ENCODE assay signal across 15 cellular contexts in the genomic region with DNA sequence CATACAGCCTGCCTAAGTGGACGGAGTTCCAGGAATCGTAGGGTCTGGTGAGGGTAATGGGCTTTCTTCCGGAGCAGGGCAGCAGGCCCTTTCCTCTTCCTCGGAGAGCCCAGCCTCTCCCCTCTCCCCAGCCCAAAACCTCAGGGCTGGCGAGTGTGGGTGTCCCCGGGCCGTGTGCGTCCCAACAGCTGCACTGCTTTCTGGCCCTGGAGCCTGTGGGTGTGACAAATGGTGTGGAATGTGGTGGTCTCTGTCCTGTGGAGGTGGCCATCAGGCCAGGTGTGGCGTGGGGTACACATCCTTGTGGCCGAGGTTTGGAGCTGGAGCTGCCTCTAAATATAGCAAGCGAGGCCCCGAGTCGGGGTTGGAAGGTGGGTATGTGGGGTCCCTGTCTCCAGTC. TPM values are rescaled to one million over a fixed set of nuclear protein-coding genes. Genes with fewer than 3 reads are reported as not detected.
DNase-seq lines count a peak whose midpoint lies in the region; ATAC-seq lines count a peak whose summit lies in the region.
"Had no signal": no experiment of that assay in that cellular context is flagged by ENCODE, and none has a peak within 500 bp of the region (broad histone marks: within the 10 kb centered on the region; RNA-seq: fewer than 3 reads in every experiment).

No MANE protein-coding gene starts in this region.

- in situ Hi-C loops in ACHN (cut with HindIII; ENCODE audit: low pct_ligation_motif_present, low pct_unique_long_range_greater_than_20kb, low sequenced_read_pairs): no loop called here

- H3K4me1 Mint-ChIP-seq in activated CD4-positive, alpha-beta T cell treated with anti-CD3 and anti-CD28 coated beads, Interleukin-2, amount 10 ng/mL, durations not matched to agents 24 days and 14 days: peaks cover 59% of the 10 kb centered on the region
- H3K4me1 Mint-ChIP-seq in activated CD4-positive, alpha-beta memory T cell treated with anti-CD3 and anti-CD28 coated beads for 36 hours (ENCODE audit: low read depth): peaks cover 68% of the 10 kb centered on the region
- H3K4me1 Mint-ChIP-seq in memory B cell: peaks cover 38% of the 10 kb centered on the region

- no peaks in the 10 kb centered on the region for H3K27me3 Mint-ChIP-seq in activated CD4-positive, alpha-beta T cell treated with anti-CD3 and anti-CD28 coated beads, Interleukin-2, amount 10 ng/mL, durations not matched to agents 24 days and 14 days
- no peaks in the 10 kb centered on the region for H3K27me3 Mint-ChIP-seq in activated CD4-positive, alpha-beta memory T cell treated with anti-CD3 and anti-CD28 coated beads for 36 hours
- no peaks in the 10 kb centered on the region for H3K27me3 Mint-ChIP-seq in memory B cell

- peaks cover 40% of the 10 kb centered on the region for H3K36me3 Mint-ChIP-seq in activated CD4-positive, alpha-beta T cell treated with anti-CD3 and anti-CD28 coated beads, Interleukin-2, amount 10 ng/mL, durations not matched to agents 24 days and 14 days (ENCODE audit: low read depth)
- peaks cover 20% of the 10 kb centered on the region for H3K36me3 Mint-ChIP-seq in activated CD4-positive, alpha-beta memory T cell treated with anti-CD3 and anti-CD28 coated beads for 36 hours
- peaks cover 4% of the 10 kb centered on the region for H3K36me3 Mint-ChIP-seq in memory B cell
- H3K36me3 Mint-ChIP-seq: mesothelial cell of epicardium had no signal

- peak overlapping the region in 14 of 21 experiments; percentile 7 to 84 (median 62) for H3K27ac ChIP-seq in skin epidermis
- H3K27ac ChIP-seq: colonic mucosa, HL-60 had no signal

- DNase-seq in activated CD4-positive, alpha-beta T cell treated with anti-CD3 and anti-CD28 coated beads, Interleukin-2, amount 10 ng/mL, durations not matched to agents 24 days and 14 days: no peak
- DNase-seq in activated CD4-positive, alpha-beta T cell treated with anti-CD3 and anti-CD28 coated beads for 48 hours: no peak
- DNase-seq in activated CD4-positive, alpha-beta memory T cell treated with anti-CD3 and anti-CD28 coated beads for 36 hours: no peak
- DNase-seq in memory B cell (ENCODE audit: low spot score in 2 of 2) (no peak), ACHN (no peak), NCI-H2227 (lab: John Stamatoyannopoulos, UW; ENCODE audit: unreplicated experiment) (no peak)
- no peak for DNase-seq in stimulated activated CD4-positive, alpha-beta T cell treated with anti-CD3 and anti-CD28 coated beads, Interleukin-4, amount 100 ng/mL, for 1 hour
- DNase-seq: colonic mucosa; Kasumi-1; NCI-H1436 treated with DMSO at 0.1 percent for 48 hours; NCI-H524; stimulated activated CD4-positive, alpha-beta T cell treated with anti-CD3 and anti-CD28 coated beads, Interleukin-12 subunit alpha, Interleukin-12 subunit beta, amount 100 ng/mL, for 4 hours had no signal

- no peak for ATAC-seq in memory B cell (ENCODE audit: low read depth)

- intact Hi-C loops in activated CD4-positive, alpha-beta T cell treated with anti-CD3 and anti-CD28 coated beads, Interleukin-2, amount 10 ng/mL, durations not matched to agents 24 days and 14 days (cut with micrococcal nuclease): no loop called here
- intact Hi-C loops in activated CD4-positive, alpha-beta memory T cell treated with anti-CD3 and anti-CD28 coated beads for 36 hours (cut with micrococcal nuclease): no loop called here

- H3K4me3 Mint-ChIP-seq in activated CD4-positive, alpha-beta T cell treated with anti-CD3 and anti-CD28 coated beads, Interleukin-2, amount 10 ng/mL, durations not matched to agents 24 days and 14 days: peak overlapping the region; percentile 45
- H3K4me3 Mint-ChIP-seq in activated CD4-positive, alpha-beta memory T cell treated with anti-CD3 and anti-CD28 coated beads for 36 hours: no peak overlapping the region
- peak overlapping the region; percentile 67 for H3K4me3 Mint-ChIP-seq in memory B cell
- H3K4me3 Mint-ChIP-seq: mesothelial cell of epicardium had no signal

- POLR2A ChIA-PET in activated CD4-positive, alpha-beta memory T cell treated with anti-CD3 and anti-CD28 coated beads for 36 hours (lab: Charles Lee): interaction anchor here (1.6 to 5.8 kb wide), 2 partner anchors 7 to 22 kb away, joined by 5 to 45 read pairs; a partner anchor contains a TSS

- no peaks in the 10 kb centered on the region for H3K9me3 Mint-ChIP-seq in activated CD4-positive, alpha-beta T cell treated with anti-CD3 and anti-CD28 coated beads, Interleukin-2, amount 10 ng/mL, durations not matched to agents 24 days and 14 days
- H3K9me3 Mint-ChIP-seq in activated CD4-positive, alpha-beta memory T cell treated with anti-CD3 and anti-CD28 coated beads for 36 hours: no peaks in the 10 kb centered on the region
- H3K9me3 Mint-ChIP-seq in memory B cell: no peaks in the 10 kb centered on the region
- H3K9me3 Mint-ChIP-seq: mesothelial cell of epicardium had no signal

- CTCF ChIA-PET in activated CD4-positive, alpha-beta memory T cell treated with anti-CD3 and anti-CD28 coated beads for 36 hours (lab: Charles Lee): interaction anchor here (1.1 to 3.9 kb wide), 3 partner anchors 7 to 82 kb away, joined by 3 to 20 read pairs (median 8); a partner anchor contains a TSS

- H3K4me3 ChIP-seq in skin epidermis: no peak overlapping the region
- H3K4me3 ChIP-seq: colonic mucosa had no signal

- peak overlapping the region; percentile 80 for H3K27ac Mint-ChIP-seq in activated CD4-positive, alpha-beta T cell treated with anti-CD3 and anti-CD28 coated beads, Interleukin-2, amount 10 ng/mL, durations not matched to agents 24 days and 14 days
- peak overlapping the region; percentile 69 for H3K27ac Mint-ChIP-seq in activated CD4-positive, alpha-beta memory T cell treated with anti-CD3 and anti-CD28 coated beads for 36 hours
- H3K27ac Mint-ChIP-seq in memory B cell: peak overlapping the region; percentile 47
- H3K27ac Mint-ChIP-seq: mesothelial cell of epicardium had no signal

RNA-seq across cellular contexts. Expression of a gene that starts 8.5 kb away (rescaled TPM):
- 58.3 and 61.8 TPM in 2 replicates for total RNA-seq in activated CD4-positive, alpha-beta T cell treated with anti-CD3 and anti-CD28 coated beads, Interleukin-2, amount 10 ng/mL, durations not matched to agents 24 days and 14 days
- 10 to 100 TPM; 41.6 to 43.2 TPM for total RNA-seq in activated CD4-positive, alpha-beta memory T cell treated with anti-CD3 and anti-CD28 coated beads for 36 hours

RNA-seq across cellular contexts. Expression of a gene that starts 34.6 kb away (rescaled TPM):
- total RNA-seq in activated CD4-positive, alpha-beta T cell treated with anti-CD3 and anti-CD28 coated beads, Interleukin-2, amount 10 ng/mL, durations not matched to agents 24 days and 14 days: 0.26 and 1.0 TPM in 2 replicates
- total RNA-seq in activated CD4-positive, alpha-beta memory T cell treated with anti-CD3 and anti-CD28 coated beads for 36 hours: 1 to 10 TPM; 2.7 to 3.7 TPM
- total RNA-seq: colonic mucosa had no signal

RNA-seq across cellular contexts. Expression of a gene that starts 54.0 kb away (rescaled TPM):
- 60.7 and 62.9 TPM in 2 replicates for total RNA-seq in activated CD4-positive, alpha-beta T cell treated with anti-CD3 and anti-CD28 coated beads, Interleukin-2, amount 10 ng/mL, durations not matched to agents 24 days and 14 days
- 10 to 100 TPM; 41.9 to 44.8 TPM for total RNA-seq in activated CD4-positive, alpha-beta memory T cell treated with anti-CD3 and anti-CD28 coated beads for 36 hours
